4 cellular contexts compared by ENCODE assay signal in genomic region chr16:74764184-74764583, GRCh38.
TF ChIP-seq lines count a peak whose summit lies in the region.

No MANE protein-coding gene starts in this region.

TF ChIP-seq in HEK293, 187 proteins besides CTCF, POLR2A, EP300 and RAD21:
- peak; percentile 85 for TF ChIP-seq ZNF146 (tag by site-specific recombination; IDR thresholded peaks at IDR 0.05)

TF ChIP-seq in SK-N-SH treated with all-trans-retinoic acid at 6 μM for 48 hours, 23 proteins besides CTCF, POLR2A, EP300 and RAD21:
- 0 out of 2 replicates have a peak, but pooled peaks have one; percentile 25 for TF ChIP-seq ZNF8 (CRISPR knock-in tag; IDR thresholded peaks at IDR 0.05)
TF ChIP-seq in SK-N-SH treated with all-trans-retinoic acid at 6 μM for 48 hours: peak in this region for 1; not testable (repeated sequence) for 22.

TF ChIP-seq in K562, 482 proteins besides CTCF, POLR2A, EP300 and RAD21:
- TF ChIP-seq RBM25 (IDR thresholded peaks at IDR 0.05; ENCODE audit: low read depth, low read length, severe bottlenecking) = peak; percentile 13
- peak; percentile 60 for TF ChIP-seq ZNF146 (CRISPR knock-in tag; IDR thresholded peaks at IDR 0.05; ENCODE audit: unreplicated experiment)

TF ChIP-seq in H1, 55 proteins besides CTCF, POLR2A, EP300 and RAD21:
- TF ChIP-seq KDM1A (IDR thresholded peaks at IDR 0.05; ENCODE audit: borderline replicate concordance, low read length) = 0 out of 2 replicates have a peak, but pooled peaks have one; percentile 31
